In genomic region chr20:38111366-38112232, GRCh38 we compare ENCODE assay signal across 21 cellular contexts. TPM values are rescaled to one million over a fixed set of nuclear protein-coding genes. Genes with fewer than 3 reads are reported as not detected.
A peak's percentile ranks its signal among the peaks of the same experiment; 100 is the strongest.
DNase-seq lines count a peak whose midpoint lies in the region; ATAC-seq and TF ChIP-seq lines count a peak whose summit lies in the region.
"Had no signal": no experiment of that assay in that cellular context is flagged by ENCODE, and none has a peak within 500 bp of the region (broad histone marks: within the 10 kb centered on the region; RNA-seq: fewer than 3 reads in every experiment).

No MANE protein-coding gene starts in this region.

- H3K36me3 ChIP-seq in BLaER1: no peaks in the 10 kb centered on the region
- H3K36me3 ChIP-seq in Caco-2 (ENCODE audit: control insufficient read depth, insufficient read depth, low read length): no peaks in the 10 kb centered on the region
- no peaks in the 10 kb centered on the region for H3K36me3 ChIP-seq in brain microvascular endothelial cell (replicated peaks)
- H3K36me3 ChIP-seq: transverse colon had no signal

- no peak overlapping the region for H3K4me3 ChIP-seq in BLaER1
- no peak overlapping the region for H3K4me3 ChIP-seq in Caco-2 (ENCODE audit: low read depth, low read length)
- H3K4me3 ChIP-seq in brain microvascular endothelial cell (ENCODE audit: low read depth, low read length): no peak overlapping the region
- H3K4me3 ChIP-seq: dorsolateral prefrontal cortex, mucosa of descending colon, transverse colon had no signal

- peak overlapping the region; percentile 10 for H3K27ac Mint-ChIP-seq in Caco-2 (ENCODE audit: unreplicated experiment)
- peak overlapping the region in 2 of 3 experiments; percentile 83 to 86 for H3K27ac Mint-ChIP-seq in nephron
- H3K27ac Mint-ChIP-seq: activated naive CD8-positive, alpha-beta T cell treated with anti-CD3 and anti-CD28 coated beads for 36 hours; activated T-helper 1 cell treated with anti-CD3 and anti-CD28 coated beads, Interleukin-12 subunit alpha, Interleukin-12 subunit beta, Interleukin-2, Interleukin-4 antibody, amounts not matched to agents 30 ng/mL and 10 ng/mL and 1 ng/mL, durations not matched to agents 14 hours and 24 hours and 36 hours; stimulated activated naive B cell treated with anti-CD40 and anti-IgM and Interleukin-4, amounts not matched to agents 10 μg/mL and 1 μg/mL and 100 μg/mL, for 72 hours; WTC11 had no signal

- H3K9ac ChIP-seq in BLaER1: no peak overlapping the region

- POLR2A ChIA-PET in Caco-2 (lab: Charles Lee): interaction anchor here (0.7 kb wide), 1 partner anchor 20 kb away, joined by 6 read pairs; no protein-coding TSS in a partner anchor

- H3K27me3 ChIP-seq in BLaER1 (no peaks in the 10 kb centered on the region), Caco-2 (replicated peaks; ENCODE audit: control insufficient read depth, insufficient read depth, low read length) (no peaks in the 10 kb centered on the region), brain microvascular endothelial cell (replicated peaks) (no peaks in the 10 kb centered on the region)
- H3K27me3 ChIP-seq: dorsolateral prefrontal cortex, transverse colon had no signal

- no peaks in the 10 kb centered on the region for H3K27me3 Mint-ChIP-seq in Caco-2 (ENCODE audit: insufficient read depth, unreplicated experiment)
- no peaks in the 10 kb centered on the region for H3K27me3 Mint-ChIP-seq in nephron (ENCODE audit: low read depth)
- H3K27me3 Mint-ChIP-seq: activated naive CD8-positive, alpha-beta T cell treated with anti-CD3 and anti-CD28 coated beads for 36 hours had no signal

- H3K4me1 Mint-ChIP-seq in Caco-2 (ENCODE audit: low read depth, unreplicated experiment) (peaks cover 61% of the 10 kb centered on the region), nephron (peaks cover 55% of the 10 kb centered on the region)
- H3K4me1 Mint-ChIP-seq: activated naive CD8-positive, alpha-beta T cell treated with anti-CD3 and anti-CD28 coated beads for 36 hours had no signal

- in situ Hi-C loops in brain microvascular endothelial cell (cut with HindIII; ENCODE audit: low pct_ligation_motif_present, low sequenced_read_pairs): no loop called here

- ATAC-seq in HG03095 (IDR thresholded peaks at IDR 0.05; ENCODE audit: unreplicated experiment): no peak
- no peak for ATAC-seq in HG03469 (IDR thresholded peaks at IDR 0.05; ENCODE audit: unreplicated experiment)
- ATAC-seq: HCT116; mucosa of descending colon; stimulated activated naive B cell treated with anti-CD40 and anti-IgM and Interleukin-4, amounts not matched to agents 10 μg/mL and 1 μg/mL and 100 μg/mL, for 72 hours; WTC11 had no signal

- H3K9me3 Mint-ChIP-seq in Caco-2 (ENCODE audit: unreplicated experiment) (peaks cover 6% of the 10 kb centered on the region), nephron (peaks cover 1% of the 10 kb centered on the region)
- H3K9me3 Mint-ChIP-seq: activated naive CD8-positive, alpha-beta T cell treated with anti-CD3 and anti-CD28 coated beads for 36 hours; activated T-helper 1 cell treated with anti-CD3 and anti-CD28 coated beads, Interleukin-12 subunit alpha, Interleukin-12 subunit beta, Interleukin-2, Interleukin-4 antibody, amounts not matched to agents 30 ng/mL and 10 ng/mL and 1 ng/mL, durations not matched to agents 14 hours and 24 hours and 36 hours; WTC11 had no signal

- CTCF ChIA-PET in Caco-2 (lab: Charles Lee): interaction anchor here (0.7 to 4.1 kb wide), 5 partner anchors 20 to 109 kb away, joined by 4 to 42 read pairs (median 15); no protein-coding TSS in a partner anchor

- H4K20me1 ChIP-seq in BLaER1: no peaks in the 10 kb centered on the region

- H3K4me3 Mint-ChIP-seq in Caco-2 (ENCODE audit: unreplicated experiment) (no peak overlapping the region), nephron (peak overlapping the region in 1 of 3 experiments; percentile 19)
- H3K4me3 Mint-ChIP-seq: activated naive CD8-positive, alpha-beta T cell treated with anti-CD3 and anti-CD28 coated beads for 36 hours; activated T-helper 1 cell treated with anti-CD3 and anti-CD28 coated beads, Interleukin-12 subunit alpha, Interleukin-12 subunit beta, Interleukin-2, Interleukin-4 antibody, amounts not matched to agents 30 ng/mL and 10 ng/mL and 1 ng/mL, durations not matched to agents 14 hours and 24 hours and 36 hours; stimulated activated naive B cell treated with anti-CD40 and anti-IgM and Interleukin-4, amounts not matched to agents 10 μg/mL and 1 μg/mL and 100 μg/mL, for 72 hours; WTC11 had no signal

- no peak for DNase-seq in Caco-2
- no peak for DNase-seq in brain microvascular endothelial cell
- DNase-seq in COLO829 (ENCODE audit: low spot score): no peak
- DNase-seq in NCI-H1436 (lab: John Stamatoyannopoulos, UW): no peak
- DNase-seq: activated naive CD8-positive, alpha-beta T cell treated with anti-CD3 and anti-CD28 coated beads for 36 hours; dorsolateral prefrontal cortex; EL; Karpas-422; mucosa of descending colon; NCI-H1092 treated with DMSO at 0.1 percent for 48 hours; NCI-H2081; nucleus accumbens; stimulated activated naive B cell treated with anti-CD40 and anti-IgM and Interleukin-4, amounts not matched to agents 10 μg/mL and 1 μg/mL and 100 μg/mL, for 72 hours; transverse colon had no signal

- H3K4me1 ChIP-seq in BLaER1 (peaks cover 9% of the 10 kb centered on the region; the same call in 1 of the 2 replicates), Caco-2 (peaks cover 59% of the 10 kb centered on the region)

- no peaks in the 10 kb centered on the region for H3K9me3 ChIP-seq in BLaER1
- 0 out of 2 replicates have a peak, but pooled peaks cover 3% of the 10 kb centered on the region for H3K9me3 ChIP-seq in Caco-2
- H3K9me3 ChIP-seq: mucosa of descending colon, transverse colon had no signal

- H3K27ac ChIP-seq in BLaER1: no peak overlapping the region
- H3K27ac ChIP-seq in brain microvascular endothelial cell: peak overlapping the region; percentile 82

- H3K4me2 ChIP-seq in BLaER1: peak overlapping the region; percentile 21; the same call in 1 of the 2 replicates

- BruUV-seq in Caco-2 (replicated peaks; lab: Mats Ljungman, UMichigan): no TSS peak

- TF ChIP-seq CTCF in Caco-2 (IDR thresholded peaks at IDR 0.05; ENCODE audit: insufficient read depth in 1 of 2, low read depth in 1 of 2, low read length in 1 of 2, severe bottlenecking in 1 of 2, unreplicated experiment in 1 of 2) (no peak), brain microvascular endothelial cell (IDR thresholded peaks at IDR 0.05; ENCODE audit: low read depth, low read length, missing control alignments) (no peak), nephron (IDR thresholded peaks at IDR 0.05; ENCODE audit: unreplicated experiment in 3 of 3) (no peak)

- intact Hi-C loops in Caco-2 (cut with micrococcal nuclease; ENCODE audit: unreplicated experiment): loop anchor here (2.0 kb wide), 1 partner anchor 19 kb away; no protein-coding TSS in a partner anchor

- H3K36me3 Mint-ChIP-seq in Caco-2 (ENCODE audit: insufficient read depth, unreplicated experiment) (peaks cover 20% of the 10 kb centered on the region), nephron (ENCODE audit: low read depth) (no peaks in the 10 kb centered on the region)
- H3K36me3 Mint-ChIP-seq: activated naive CD8-positive, alpha-beta T cell treated with anti-CD3 and anti-CD28 coated beads for 36 hours; stimulated activated naive B cell treated with anti-CD40 and anti-IgM and Interleukin-4, amounts not matched to agents 10 μg/mL and 1 μg/mL and 100 μg/mL, for 72 hours; WTC11 had no signal

RNA-seq across cellular contexts. Expression of gene TGM2, which starts 53.5 kb away (rescaled TPM):
- 138 and 162 TPM in 2 replicates for total RNA-seq in Caco-2 (2022)
- total RNA-seq: activated naive CD8-positive, alpha-beta T cell treated with anti-CD3 and anti-CD28 coated beads for 36 hours; activated T-helper 1 cell treated with anti-CD3 and anti-CD28 coated beads, Interleukin-12 subunit alpha, Interleukin-12 subunit beta, Interleukin-2, Interleukin-4 antibody, amounts not matched to agents 30 ng/mL and 10 ng/mL and 1 ng/mL, durations not matched to agents 14 hours and 24 hours and 36 hours had no signal
